In genomic region chr3:111708157-111708771, GRCh38 we compare ENCODE assay signal across 27 cellular contexts. TPM values are rescaled to one million over a fixed set of nuclear protein-coding genes. Genes with fewer than 3 reads are reported as not detected.
DNase-seq lines count a peak whose midpoint lies in the region; ATAC-seq, FAIRE-seq and TF ChIP-seq lines count a peak whose summit lies in the region.
"Had no signal": no experiment of that assay in that cellular context is flagged by ENCODE, and none has a peak within 500 bp of the region (broad histone marks: within the 10 kb centered on the region; RNA-seq: fewer than 3 reads in every experiment).

No MANE protein-coding gene starts in this region.

- H3K27me3 ChIP-seq in bronchial epithelial cell (ENCODE audit: control insufficient read depth, insufficient read depth, low read length): no peaks in the 10 kb centered on the region
- H3K27me3 ChIP-seq: BLaER1, SJCRH30 had no signal

- H3K4me1 Mint-ChIP-seq in activated naive CD8-positive, alpha-beta T cell treated with anti-CD3 and anti-CD28 coated beads for 36 hours: peaks cover 43% of the 10 kb centered on the region
- peaks cover 44% of the 10 kb centered on the region for H3K4me1 Mint-ChIP-seq in activated naive CD8-positive, alpha-beta T cell treated with anti-CD3 and anti-CD28 coated beads, Interleukin-2, amount 50 U/mL, for 24 hours
- H3K4me1 Mint-ChIP-seq in stimulated activated effector memory CD8-positive, alpha-beta T cell treated with anti-CD3 and anti-CD28 coated beads, Interleukin-12 subunit alpha, Interleukin-12 subunit beta, amount 100 ng/mL, for 72 hours: peaks cover 65% of the 10 kb centered on the region
- no peaks in the 10 kb centered on the region for H3K4me1 Mint-ChIP-seq in chondrocyte (ENCODE audit: low read depth)

- DNase-seq in activated naive CD8-positive, alpha-beta T cell treated with anti-CD3 and anti-CD28 coated beads for 36 hours: no peak
- no peak for DNase-seq in activated naive CD8-positive, alpha-beta T cell treated with anti-CD3 and anti-CD28 coated beads, Interleukin-2, amount 50 U/mL, for 24 hours
- DNase-seq in bronchial epithelial cell (ENCODE audit: low read depth) (no peak), left lobe of liver (ENCODE audit: low spot score) (no peak), chondrocyte (ENCODE audit: low spot score) (no peak), NCI-H1694 treated with DMSO at 0.1 percent for 48 hours (lab: John Stamatoyannopoulos, UW) (no peak)
- no peak for DNase-seq in stimulated activated effector memory CD8-positive, alpha-beta T cell treated with anti-CD3 and anti-CD28 coated beads, Interleukin-12 subunit alpha, Interleukin-12 subunit beta, amount 100 ng/mL, for 72 hours (ENCODE audit: low spot score in 2 of 2)
- DNase-seq: CD4-positive, CD25-positive, alpha-beta regulatory T cell; DMS153; HFFc6; MV-4-11; NCI-H1105; NCI-H1436 treated with DMSO at 0.1 percent for 48 hours; NCI-H1930; NCI-H2107; NCI-H524; NCI-H748 treated with DMSO at 0.1 percent for 48 hours; SJCRH30 had no signal

- H3K27ac Mint-ChIP-seq in activated naive CD8-positive, alpha-beta T cell treated with anti-CD3 and anti-CD28 coated beads for 36 hours: peak overlapping the region; percentile 47
- no peak overlapping the region for H3K27ac Mint-ChIP-seq in activated naive CD8-positive, alpha-beta T cell treated with anti-CD3 and anti-CD28 coated beads, Interleukin-2, amount 50 U/mL, for 24 hours
- peak overlapping the region; percentile 76 for H3K27ac Mint-ChIP-seq in stimulated activated effector memory CD8-positive, alpha-beta T cell treated with anti-CD3 and anti-CD28 coated beads, Interleukin-12 subunit alpha, Interleukin-12 subunit beta, amount 100 ng/mL, for 72 hours
- no peak overlapping the region for H3K27ac Mint-ChIP-seq in chondrocyte (ENCODE audit: unreplicated experiment)
- H3K27ac Mint-ChIP-seq: GM23338, HFFc6 had no signal

- FAIRE-seq in bronchial epithelial cell (lab: Jason Lieb, UNC): peak; percentile 87
- FAIRE-seq: A204.1, HTR-8/SVneo, K562, RCC 7860 had no signal

- H3K4me3 ChIP-seq in bronchial epithelial cell (ENCODE audit: low read depth, low read length): no peak overlapping the region
- H3K4me3 ChIP-seq: BLaER1, GM23338, HAP-1, K562, SJCRH30 had no signal

- H3K4me3 Mint-ChIP-seq in activated naive CD8-positive, alpha-beta T cell treated with anti-CD3 and anti-CD28 coated beads for 36 hours: no peak overlapping the region
- H3K4me3 Mint-ChIP-seq in activated naive CD8-positive, alpha-beta T cell treated with anti-CD3 and anti-CD28 coated beads, Interleukin-2, amount 50 U/mL, for 24 hours: no peak overlapping the region
- no peak overlapping the region for H3K4me3 Mint-ChIP-seq in stimulated activated effector memory CD8-positive, alpha-beta T cell treated with anti-CD3 and anti-CD28 coated beads, Interleukin-12 subunit alpha, Interleukin-12 subunit beta, amount 100 ng/mL, for 72 hours
- no peak overlapping the region for H3K4me3 Mint-ChIP-seq in chondrocyte (ENCODE audit: unreplicated experiment)
- H3K4me3 Mint-ChIP-seq: CD4-positive, CD25-positive, alpha-beta regulatory T cell; GM23338; HFFc6 had no signal

- peaks cover 8% of the 10 kb centered on the region for H3K9me3 Mint-ChIP-seq in activated naive CD8-positive, alpha-beta T cell treated with anti-CD3 and anti-CD28 coated beads for 36 hours
- no peaks in the 10 kb centered on the region for H3K9me3 Mint-ChIP-seq in activated naive CD8-positive, alpha-beta T cell treated with anti-CD3 and anti-CD28 coated beads, Interleukin-2, amount 50 U/mL, for 24 hours
- H3K9me3 Mint-ChIP-seq in stimulated activated effector memory CD8-positive, alpha-beta T cell treated with anti-CD3 and anti-CD28 coated beads, Interleukin-12 subunit alpha, Interleukin-12 subunit beta, amount 100 ng/mL, for 72 hours: no peaks in the 10 kb centered on the region
- no peaks in the 10 kb centered on the region for H3K9me3 Mint-ChIP-seq in chondrocyte (ENCODE audit: low read depth)
- H3K9me3 Mint-ChIP-seq: CD4-positive, CD25-positive, alpha-beta regulatory T cell; GM23338; HFFc6 had no signal

- no peaks in the 10 kb centered on the region for H3K36me3 ChIP-seq in bronchial epithelial cell (ENCODE audit: control insufficient read depth, insufficient read depth, low read length)
- H3K36me3 ChIP-seq: HAP-1, SJCRH30 had no signal

- no peak for TF ChIP-seq CTCF in bronchial epithelial cell (IDR thresholded peaks at IDR 0.05; ENCODE audit: insufficient read depth, low read length, severe bottlenecking)
- TF ChIP-seq CTCF in chondrocyte (IDR thresholded peaks at IDR 0.05): no peak

- H3K27me3 Mint-ChIP-seq in activated naive CD8-positive, alpha-beta T cell treated with anti-CD3 and anti-CD28 coated beads for 36 hours: no peaks in the 10 kb centered on the region
- no peaks in the 10 kb centered on the region for H3K27me3 Mint-ChIP-seq in activated naive CD8-positive, alpha-beta T cell treated with anti-CD3 and anti-CD28 coated beads, Interleukin-2, amount 50 U/mL, for 24 hours
- no peaks in the 10 kb centered on the region for H3K27me3 Mint-ChIP-seq in chondrocyte (ENCODE audit: low read depth)
- H3K27me3 Mint-ChIP-seq: CD4-positive, CD25-positive, alpha-beta regulatory T cell had no signal

- no peak for ATAC-seq in activated naive CD8-positive, alpha-beta T cell treated with anti-CD3 and anti-CD28 coated beads, Interleukin-2, amount 50 U/mL, for 24 hours
- ATAC-seq in left lobe of liver (peak; percentile 62), GM18867 (IDR thresholded peaks at IDR 0.05; ENCODE audit: unreplicated experiment) (no peak)
- no peak for ATAC-seq in stimulated activated effector memory CD8-positive, alpha-beta T cell treated with anti-CD3 and anti-CD28 coated beads, Interleukin-12 subunit alpha, Interleukin-12 subunit beta, amount 100 ng/mL, for 72 hours
- ATAC-seq: GM23338, K562 had no signal

- H3K36me3 Mint-ChIP-seq in activated naive CD8-positive, alpha-beta T cell treated with anti-CD3 and anti-CD28 coated beads for 36 hours: peaks cover 36% of the 10 kb centered on the region
- H3K36me3 Mint-ChIP-seq in activated naive CD8-positive, alpha-beta T cell treated with anti-CD3 and anti-CD28 coated beads, Interleukin-2, amount 50 U/mL, for 24 hours (ENCODE audit: low read depth): peaks cover 15% of the 10 kb centered on the region
- H3K36me3 Mint-ChIP-seq in stimulated activated effector memory CD8-positive, alpha-beta T cell treated with anti-CD3 and anti-CD28 coated beads, Interleukin-12 subunit alpha, Interleukin-12 subunit beta, amount 100 ng/mL, for 72 hours: peaks cover 66% of the 10 kb centered on the region
- no peaks in the 10 kb centered on the region for H3K36me3 Mint-ChIP-seq in chondrocyte (ENCODE audit: low read depth)

RNA-seq across cellular contexts. Expression of gene PLCXD2, which starts 33.8 kb away (rescaled TPM):
- total RNA-seq in activated naive CD8-positive, alpha-beta T cell treated with anti-CD3 and anti-CD28 coated beads for 36 hours: 1 to 10 TPM; 8.1 to 8.5 TPM
- total RNA-seq in bronchial epithelial cell: 12.1 and 30.5 TPM in 2 replicates
- 20.0 TPM for total RNA-seq in left lobe of liver
- total RNA-seq in chondrocyte: 1.0 to 1.9 TPM (median 1.0 TPM) in 3 replicates
- total RNA-seq: G401 had no signal

Comparison
In these comparisons a context has a peak if more than half of its experiments do, and no peak if none do; other contexts are left out.
1. H3K27ac Mint-ChIP-seq: peak in activated naive CD8-positive, alpha-beta T cell treated with anti-CD3 and anti-CD28 coated beads for 36 hours (single experiment) and stimulated activated effector memory CD8-positive, alpha-beta T cell treated with anti-CD3 and anti-CD28 coated beads, Interleukin-12 subunit alpha, Interleukin-12 subunit beta, amount 100 ng/mL, for 72 hours (single experiment); none in activated naive CD8-positive, alpha-beta T cell treated with anti-CD3 and anti-CD28 coated beads, Interleukin-2, amount 50 U/mL, for 24 hours (single experiment) and chondrocyte (single experiment).